In the genomic region with DNA sequence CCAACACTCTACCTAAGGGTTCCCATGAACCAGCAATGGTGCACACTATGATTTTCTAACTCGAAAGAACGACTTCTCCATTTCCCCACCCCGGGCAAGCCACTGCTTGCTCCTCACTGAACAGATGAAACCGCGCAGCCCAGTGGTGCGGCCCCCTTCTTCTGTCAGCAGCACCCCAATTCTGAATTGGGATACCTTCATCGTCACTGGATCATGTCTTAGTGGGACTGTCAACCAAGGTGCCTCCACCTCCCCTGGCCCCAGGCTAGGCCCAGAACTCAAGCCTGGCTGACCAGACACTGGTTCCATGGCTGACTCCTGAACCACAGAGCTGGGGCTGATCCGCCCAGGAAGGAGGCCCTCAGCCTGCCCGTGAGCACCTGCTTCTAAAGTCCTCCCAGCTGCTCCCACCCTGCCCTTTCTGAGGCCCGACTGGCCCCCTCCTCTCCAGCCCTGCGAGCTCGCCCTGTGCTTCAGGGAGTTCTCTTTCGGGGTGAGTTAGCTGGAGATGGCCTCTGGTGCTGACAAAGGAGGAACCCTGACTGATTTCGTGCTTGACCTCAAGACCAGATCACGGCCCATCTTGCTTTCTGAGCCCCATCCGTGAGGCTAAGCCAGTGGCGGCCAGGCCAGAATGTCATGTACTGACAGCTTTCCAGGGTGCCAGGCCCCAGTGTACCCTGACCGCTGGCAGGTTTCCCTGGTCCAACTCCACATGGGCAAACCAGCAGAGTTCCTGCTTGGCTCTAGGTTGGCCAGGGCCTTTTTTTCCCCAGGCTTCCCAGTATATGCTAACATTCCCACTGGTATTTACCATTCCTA, we compare ENCODE assay signal across 9 cellular contexts. TPM values are rescaled to one million over a fixed set of nuclear protein-coding genes. Genes with fewer than 3 reads are reported as not detected.
A peak's percentile ranks its signal among the peaks of the same experiment; 100 is the strongest.
DNase-seq lines count a peak whose midpoint lies in the region; ATAC-seq, FAIRE-seq and TF ChIP-seq lines count a peak whose summit lies in the region.
"Had no signal": no experiment of that assay in that cellular context is flagged by ENCODE, and none has a peak within 500 bp of the region (broad histone marks: within the 10 kb centered on the region; RNA-seq: fewer than 3 reads in every experiment).

No MANE protein-coding gene starts in this region.

- no peaks in the 10 kb centered on the region for H3K9me3 Mint-ChIP-seq in natural killer cell

- H3K36me3 ChIP-seq in liver (ENCODE audit: control insufficient read depth in 4 of 4, insufficient read depth in 3 of 4, low read depth in 1 of 4, low read length in 3 of 4) (peaks cover 0 to 8% (median 2%) of the 10 kb centered on the region in 4 donors), HepG2 (replicated peaks in 1 of 2; ENCODE audit: control insufficient read depth in 1 of 2, insufficient read depth in 2 of 2, low read length in 2 of 2) (peaks cover 5 to 50% of the 10 kb centered on the region in 2 experiments; a peak in 4 of 5 replicates), duodenal mucosa (ENCODE audit: control insufficient read depth in 1 of 2, insufficient read depth in 2 of 2, low read length in 2 of 2) (peaks cover 18 to 72% of the 10 kb centered on the region in 2 donors), vagina (peaks cover 0 to 3% of the 10 kb centered on the region in 2 donors)

- H3K4me3 Mint-ChIP-seq in natural killer cell: peak overlapping the region; percentile 67

- peak overlapping the region; percentile 38 to 75 for H3K27ac ChIP-seq in liver (ENCODE audit: low read depth in 1 of 2, low read length in 2 of 2)
- no peak overlapping the region for H3K27ac ChIP-seq in HepG2 (ENCODE audit: extremely low read length, insufficient read depth, low read length)
- H3K27ac ChIP-seq in duodenal mucosa (ENCODE audit: low read depth, low read length): peak overlapping the region; percentile 74
- H3K27ac ChIP-seq in vagina: peak overlapping the region; percentile 81
- H3K27ac ChIP-seq: SK-N-MC had no signal

- H3K9ac ChIP-seq in liver (ENCODE audit: low read depth in 1 of 2, low read length in 2 of 2): no peak overlapping the region
- H3K9ac ChIP-seq in HepG2 (ENCODE audit: insufficient read depth, low read depth, low read length): no peak overlapping the region
- no peak overlapping the region for H3K9ac ChIP-seq in duodenal mucosa (ENCODE audit: low read depth in 1 of 2, low read length in 2 of 2)

- H3K4me1 Mint-ChIP-seq in natural killer cell: peaks cover 99 to 100% of the 10 kb centered on the region in 2 donors

- 0 out of 2 replicates have a peak, but pooled peaks cover 2% of the 10 kb centered on the region for H4K20me1 ChIP-seq in HepG2 (ENCODE audit: insufficient read depth, low read length)

- no peak for FAIRE-seq in HepG2 (lab: Jason Lieb, UNC)

- BruUV-seq in HepG2 (replicated peaks; lab: Mats Ljungman, UMichigan): no TSS peak

- H2AFZ ChIP-seq in HepG2 (ENCODE audit: low read length): no peak overlapping the region

- TF ChIP-seq POLR2A in HepG2 (IDR thresholded peaks at IDR 0.05; ENCODE audit: insufficient read depth in 1 of 2, low read depth in 2 of 2, low read length in 2 of 2) (no peak), vagina (IDR thresholded peaks at IDR 0.05) (no peak)

- DNase-seq in HepG2 (ENCODE audit: low spot score): no peak
- no peak for DNase-seq in natural killer cell
- no peak for DNase-seq in vagina (ENCODE audit: extremely low spot score in 2 of 2)
- no peak for DNase-seq in NCI-H1436 (lab: John Stamatoyannopoulos, UW)
- no peak for DNase-seq in NCI-H510A treated with DMSO at 0.1 percent for 48 hours (lab: John Stamatoyannopoulos, UW)
- DNase-seq in RKO (ENCODE audit: low spot score): no peak

- H3K79me2 ChIP-seq in HepG2 (ENCODE audit: insufficient read depth, low read length): no peaks in the 10 kb centered on the region

- peak overlapping the region; percentile 89 to 95 for H3K27ac Mint-ChIP-seq in natural killer cell

- intact Hi-C loops in HepG2 (cut with micrococcal nuclease; ENCODE audit: unreplicated experiment): no loop called here
- intact Hi-C loops in natural killer cell (cut with micrococcal nuclease): no loop called here
- intact Hi-C loops in vagina (cut with DNase I): loop anchor here (5.0 kb wide), 1 partner anchor 43 kb away; the partner anchor contains the start of gene FAM53B

- CTCF ChIA-PET in HepG2 (lab: Yijun Ruan, JAX; ENCODE audit: low intra/inter-chr PET ratio, low total read pairs): no interaction called here

- H3K4me3 ChIP-seq in liver (ENCODE audit: low read depth in 1 of 3, low read length in 3 of 3) (no peak overlapping the region), HepG2 (replicated peaks in 1 of 3; ENCODE audit: insufficient read depth in 1 of 3, low read depth in 2 of 3, low read length in 3 of 3) (no peak overlapping the region), duodenal mucosa (ENCODE audit: low read depth in 1 of 2, low read length in 2 of 2) (no peak overlapping the region), vagina (no peak overlapping the region)
- H3K4me3 ChIP-seq: SK-N-MC had no signal

- no peaks in the 10 kb centered on the region for H3K27me3 Mint-ChIP-seq in natural killer cell (ENCODE audit: low read depth in 2 of 2)

- H3K4me2 ChIP-seq in HepG2 (ENCODE audit: low read depth, low read length): no peak overlapping the region

- 74% methylated on average over 18 of the region's 18 CpGs for WGBS in liver
- WGBS in HepG2 (ENCODE audit: low lambda C conversion rate): 94% methylated on average over 13 of the region's 18 CpGs

- POLR2A ChIA-PET in HepG2 (lab: Yijun Ruan, JAX): no interaction called here

- ATAC-seq in HepG2 (no peak), natural killer cell (no peak)

- H3K27me3 ChIP-seq in liver (ENCODE audit: control insufficient read depth in 4 of 4, insufficient read depth in 4 of 4, low read length in 3 of 4): no peaks in the 10 kb centered on the region
- H3K27me3 ChIP-seq in HepG2 (ENCODE audit: control insufficient read depth in 1 of 2, insufficient read depth in 2 of 2, low read length in 2 of 2): no peaks in the 10 kb centered on the region
- no peaks in the 10 kb centered on the region for H3K27me3 ChIP-seq in duodenal mucosa (ENCODE audit: control insufficient read depth in 1 of 2, insufficient read depth in 2 of 2, low read length in 2 of 2)
- H3K27me3 ChIP-seq in vagina: no peaks in the 10 kb centered on the region

- H3K9me3 ChIP-seq in liver (ENCODE audit: control insufficient read depth in 4 of 4, low read length in 3 of 4): no peaks in the 10 kb centered on the region
- H3K9me3 ChIP-seq in HepG2 (ENCODE audit: low read length): no peaks in the 10 kb centered on the region
- H3K9me3 ChIP-seq in duodenal mucosa (ENCODE audit: control insufficient read depth in 1 of 2, low read length in 2 of 2): no peaks in the 10 kb centered on the region
- H3K9me3 ChIP-seq in vagina: no peaks in the 10 kb centered on the region

- in situ Hi-C loops in HepG2 (cut with HindIII; ENCODE audit: extremely low pct_ligation_motif_present, low pct_unique_long_range_greater_than_20kb): no loop called here

- TF ChIP-seq EP300 in HepG2 (IDR thresholded peaks at IDR 0.05; ENCODE audit: low read depth in 2 of 2, low read length in 2 of 2): no peak
- no peak for TF ChIP-seq EP300 in HepG2 (CRISPR knock-in tag; IDR thresholded peaks at IDR 0.05; ENCODE audit: borderline replicate concordance)

- peaks cover 23 to 53% (median 39%) of the 10 kb centered on the region in 4 donors for H3K4me1 ChIP-seq in liver (ENCODE audit: control insufficient read depth in 4 of 4, insufficient read depth in 4 of 4, low read length in 3 of 4)
- no peaks in the 10 kb centered on the region for H3K4me1 ChIP-seq in HepG2 (ENCODE audit: insufficient read depth, low read length)
- H3K4me1 ChIP-seq in duodenal mucosa (ENCODE audit: control insufficient read depth in 1 of 2, insufficient read depth in 2 of 2, low read length in 2 of 2): peaks cover 67 to 79% of the 10 kb centered on the region in 2 donors
- peaks cover 80% of the 10 kb centered on the region for H3K4me1 ChIP-seq in vagina

- H3K36me3 Mint-ChIP-seq in natural killer cell: peaks cover 7% of the 10 kb centered on the region

- no peak for TF ChIP-seq CTCF in liver (IDR thresholded peaks at IDR 0.05; ENCODE audit: low read depth, low read length, missing input control)
- no peak for TF ChIP-seq CTCF in HepG2 (CRISPR knock-in tag; IDR thresholded peaks at IDR 0.05)
- TF ChIP-seq CTCF in natural killer cell (IDR thresholded peaks at IDR 0.05): no peak
- TF ChIP-seq CTCF in vagina (IDR thresholded peaks at IDR 0.05): no peak

- peak; percentile 23 to 24 for TF ChIP-seq RAD21 in liver (IDR thresholded peaks at IDR 0.05)
- no peak for TF ChIP-seq RAD21 in HepG2 (CRISPR knock-in tag; IDR thresholded peaks at IDR 0.05)

RNA-seq across cellular contexts. Expression of gene FAM53B, which starts 44.5 kb away (rescaled TPM):
- 10 to 100 TPM; 10.2 to 24.0 TPM for total RNA-seq in liver
- 1 to 10 TPM; 1.1 to 2.3 TPM for polyA plus RNA-seq in liver
- 17.6 and 19.3 TPM in 2 replicates for total RNA-seq in HepG2 (2016; rRNA removed; fragmentation: Illumina TruSeq; extraction: Trizol)
- total RNA-seq in HepG2 (2016; cell fraction: cytosol; rRNA removed; fragmentation: Illumina TruSeq; extraction: Trizol; ENCODE audit: low read depth): 37.4 and 40.4 TPM in 2 replicates
- total RNA-seq in HepG2 (2016; cell fraction: insoluble cytoplasmic fraction; rRNA removed; fragmentation: Illumina TruSeq; extraction: Trizol): 15.2 and 19.1 TPM in 2 replicates
- 19.0 and 21.2 TPM in 2 replicates for total RNA-seq in HepG2 (2016; cell fraction: membrane; rRNA removed; fragmentation: Illumina TruSeq; extraction: Trizol)
- 13.6 and 18.0 TPM in 2 replicates for total RNA-seq in HepG2 (2016; cell fraction: nucleus; rRNA removed; fragmentation: Illumina TruSeq; extraction: Trizol)
- polyA plus RNA-seq in HepG2 (2011; rRNA removed): 5.8 and 6.4 TPM in 2 replicates
- polyA plus RNA-seq in HepG2 (2011; cell fraction: cytosol; rRNA removed): 4.7 and 7.2 TPM in 2 replicates
- 7.7 and 11.9 TPM in 2 replicates for polyA plus RNA-seq in HepG2 (2011; cell fraction: nucleus; rRNA removed)
- polyA plus RNA-seq in HepG2 (2012): 3.5 and 5.6 TPM in 2 replicates
- polyA plus RNA-seq in HepG2 (2016; cell fraction: cytosol; fragmentation: Illumina TruSeq; extraction: Trizol; ENCODE audit: low read depth): 0.71 and 0.72 TPM in 2 replicates
- 10.3 and 11.4 TPM in 2 replicates for polyA plus RNA-seq in HepG2 (2016; cell fraction: insoluble cytoplasmic fraction; fragmentation: Illumina TruSeq; extraction: Trizol; ENCODE audit: low read depth)
- 3.6 and 4.1 TPM in 2 replicates for polyA plus RNA-seq in HepG2 (2016; cell fraction: membrane; fragmentation: Illumina TruSeq; extraction: Trizol; ENCODE audit: low read depth)
- polyA plus RNA-seq in HepG2 (2016; cell fraction: nucleus; fragmentation: Illumina TruSeq; extraction: Trizol; ENCODE audit: insufficient read depth, low read depth): 13.5 and 14.8 TPM in 2 replicates
- 28.7 and 33.7 TPM in 2 replicates for polyA minus RNA-seq in HepG2 (2011; rRNA and poly(A)+ RNA removed; ENCODE audit: low replicate concordance)
- 7.5 and 12.7 TPM in 2 replicates for polyA minus RNA-seq in HepG2 (2011; cell fraction: cytosol; rRNA and poly(A)+ RNA removed)
- polyA minus RNA-seq in HepG2 (2011; cell fraction: nucleus; rRNA and poly(A)+ RNA removed): 9.5 and 10.1 TPM in 2 replicates
- 100 to 1,000 TPM in 2 of 3 donors, 10 to 100 TPM in 1; 77.4 to 172 (median 121) TPM for total RNA-seq in natural killer cell
- 35.1 TPM for total RNA-seq in vagina
